In genomic region chr2:189866296-189866695, GRCh38 we compare ENCODE assay signal across 1 cellular context.
TF ChIP-seq lines count a peak whose summit lies in the region.

No MANE protein-coding gene starts in this region.

TF ChIP-seq in SK-N-SH, 30 proteins besides CTCF, POLR2A, EP300 and RAD21:
- no peak for TF ChIP-seq RFX5 (IDR thresholded peaks at IDR 0.05; ENCODE audit: low read length)
- TF ChIP-seq TAF1 (IDR thresholded peaks at IDR 0.05; ENCODE audit: borderline replicate concordance, low read depth, low read length) = no peak
- no peak for TF ChIP-seq POLR2AphosphoS5 (IDR thresholded peaks at IDR 0.05; ENCODE audit: low read depth, low read length)
- TF ChIP-seq TCF12 (IDR thresholded peaks at IDR 0.05) = no peak
- TF ChIP-seq MXI1 (IDR thresholded peaks at IDR 0.05; ENCODE audit: low read depth, low read length) = no peak
- TF ChIP-seq SMC3 (IDR thresholded peaks at IDR 0.05; ENCODE audit: low read depth, low read length) = no peak
- TF ChIP-seq FOSL2 (IDR thresholded peaks at IDR 0.05; ENCODE audit: borderline replicate concordance, low read depth) = no peak
- no peak for TF ChIP-seq RCOR1 (IDR thresholded peaks at IDR 0.05; ENCODE audit: low read length)
- no peak for TF ChIP-seq NRF1 (IDR thresholded peaks at IDR 0.05; ENCODE audit: low read depth, low read length)
- TF ChIP-seq GABPA (IDR thresholded peaks at IDR 0.05; ENCODE audit: low read depth) = no peak
- TF ChIP-seq GATA2 (CRISPR knock-in tag; IDR thresholded peaks at IDR 0.05) = no peak
- TF ChIP-seq CHD2 (IDR thresholded peaks at IDR 0.05; ENCODE audit: low read length, partially characterized antibody) = no peak
- no peak for TF ChIP-seq USF2 (IDR thresholded peaks at IDR 0.05; ENCODE audit: borderline replicate concordance, low read depth, low read length)
